2 cellular contexts compared by ENCODE assay signal in the genomic region with DNA sequence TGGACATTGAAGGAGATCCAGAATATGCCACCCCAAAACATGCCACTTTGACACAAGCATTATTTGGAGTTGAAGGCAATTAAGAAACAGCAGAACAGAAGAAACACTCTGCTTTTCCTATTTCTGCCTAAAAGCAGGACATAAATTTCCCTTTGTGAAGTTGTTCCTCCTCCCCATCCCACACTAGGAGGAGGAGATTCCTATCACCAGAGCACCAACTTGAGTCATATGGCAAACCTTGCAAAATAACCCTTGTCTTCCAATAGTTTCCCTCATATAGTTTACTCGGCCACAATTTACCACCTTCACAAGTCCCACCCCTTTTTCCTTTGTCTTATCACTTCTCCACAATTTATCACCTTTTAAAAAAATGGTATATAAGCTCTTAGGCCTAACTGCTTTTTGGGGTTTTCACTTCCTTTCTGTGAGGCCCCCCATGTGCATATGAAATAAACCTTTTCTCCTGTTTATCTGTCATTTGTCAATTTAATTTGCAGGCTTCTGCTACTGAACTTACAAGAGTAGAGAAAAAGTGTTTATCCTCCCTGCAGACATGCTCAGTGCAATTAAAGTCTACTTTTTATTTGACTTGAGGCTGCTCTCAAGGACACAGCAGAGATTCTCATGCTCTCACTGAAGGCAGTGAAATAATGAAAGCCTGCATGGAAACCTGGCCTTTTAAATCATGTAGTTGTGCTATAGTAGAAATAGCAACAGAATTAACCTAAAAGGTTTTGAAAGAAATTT.
TF ChIP-seq lines count a peak whose summit lies in the region.

No MANE protein-coding gene starts in this region.

TF ChIP-seq in HEK293, 187 proteins besides CTCF, POLR2A, EP300 and RAD21:
- TF ChIP-seq, protein P1, sequence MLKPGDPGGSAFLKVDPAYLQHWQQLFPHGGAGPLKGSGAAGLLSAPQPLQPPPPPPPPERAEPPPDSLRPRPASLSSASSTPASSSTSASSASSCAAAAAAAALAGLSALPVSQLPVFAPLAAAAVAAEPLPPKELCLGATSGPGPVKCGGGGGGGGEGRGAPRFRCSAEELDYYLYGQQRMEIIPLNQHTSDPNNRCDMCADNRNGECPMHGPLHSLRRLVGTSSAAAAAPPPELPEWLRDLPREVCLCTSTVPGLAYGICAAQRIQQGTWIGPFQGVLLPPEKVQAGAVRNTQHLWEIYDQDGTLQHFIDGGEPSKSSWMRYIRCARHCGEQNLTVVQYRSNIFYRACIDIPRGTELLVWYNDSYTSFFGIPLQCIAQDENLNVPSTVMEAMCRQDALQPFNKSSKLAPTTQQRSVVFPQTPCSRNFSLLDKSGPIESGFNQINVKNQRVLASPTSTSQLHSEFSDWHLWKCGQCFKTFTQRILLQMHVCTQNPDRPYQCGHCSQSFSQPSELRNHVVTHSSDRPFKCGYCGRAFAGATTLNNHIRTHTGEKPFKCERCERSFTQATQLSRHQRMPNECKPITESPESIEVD (tag by site-specific recombination; IDR thresholded peaks at IDR 0.05): peak; percentile 87
- no peak for TF ChIP-seq ZNF366 (tag by site-specific recombination; conservative IDR thresholded peaks at IDR 0.05)
- TF ChIP-seq ZNF239 (tag by site-specific recombination; IDR thresholded peaks at IDR 0.05): peak; percentile 48; the same call in 1 of the 2 replicates

TF ChIP-seq in K562, 482 proteins besides CTCF, POLR2A, EP300 and RAD21:
- TF ChIP-seq CEBPB (tag; IDR thresholded peaks at IDR 0.05) (peak; percentile 50), HCFC1 (IDR thresholded peaks at IDR 0.05; ENCODE audit: low read depth, low read length) (no peak), PHTF2 (CRISPR knock-in tag; IDR thresholded peaks at IDR 0.05) (no peak), ZNF444 (CRISPR knock-in tag; IDR thresholded peaks at IDR 0.05) (no peak), FOSL1 (tag; conservative IDR thresholded peaks at IDR 0.05) (peak; percentile 69), ZNF239 (CRISPR knock-in tag; IDR thresholded peaks at IDR 0.05) (peak; percentile 80), ARID1B (IDR thresholded peaks at IDR 0.05) (peak; percentile 41), JUND (IDR thresholded peaks at IDR 0.05; ENCODE audit: borderline replicate concordance, low read depth, low read length) (peak; percentile 41; the same call in 1 of the 2 replicates), JUND (tag; IDR thresholded peaks at IDR 0.05; ENCODE audit: borderline replicate concordance, low read depth, low read length) (peak; percentile 18; the same call in 1 of the 3 replicates), RCOR1 (IDR thresholded peaks at IDR 0.05; ENCODE audit: borderline replicate concordance in 1 of 2, low read depth in 2 of 2, low read length in 2 of 2) (peak in 1 of 2 experiments; percentile 53; a peak in 1 of 4 replicates), SMARCE1 (IDR thresholded peaks at IDR 0.05) (peak; percentile 22; the same call in 1 of the 2 replicates), SOX6 (IDR thresholded peaks at IDR 0.05) (peak; percentile 60; the same call in 1 of the 2 replicates), CTBP1 (IDR thresholded peaks at IDR 0.05; ENCODE audit: borderline replicate concordance) (peak; percentile 38; the same call in 1 of the 2 replicates), MEIS2 (IDR thresholded peaks at IDR 0.05; ENCODE audit: partially characterized antibody) (peak; percentile 50)
- TF ChIP-seq, protein P2, sequence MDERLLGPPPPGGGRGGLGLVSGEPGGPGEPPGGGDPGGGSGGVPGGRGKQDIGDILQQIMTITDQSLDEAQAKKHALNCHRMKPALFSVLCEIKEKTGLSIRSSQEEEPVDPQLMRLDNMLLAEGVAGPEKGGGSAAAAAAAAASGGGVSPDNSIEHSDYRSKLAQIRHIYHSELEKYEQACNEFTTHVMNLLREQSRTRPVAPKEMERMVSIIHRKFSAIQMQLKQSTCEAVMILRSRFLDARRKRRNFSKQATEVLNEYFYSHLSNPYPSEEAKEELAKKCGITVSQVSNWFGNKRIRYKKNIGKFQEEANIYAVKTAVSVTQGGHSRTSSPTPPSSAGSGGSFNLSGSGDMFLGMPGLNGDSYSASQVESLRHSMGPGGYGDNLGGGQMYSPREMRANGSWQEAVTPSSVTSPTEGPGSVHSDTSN (CRISPR knock-in tag; IDR thresholded peaks at IDR 0.05; ENCODE audit: low read depth): no peak
- TF ChIP-seq, protein P2 (tag; conservative IDR thresholded peaks at IDR 0.05; ENCODE audit: low read depth): peak; percentile 26; the same call in 1 of the 2 replicates
- TF ChIP-seq, protein P3, sequence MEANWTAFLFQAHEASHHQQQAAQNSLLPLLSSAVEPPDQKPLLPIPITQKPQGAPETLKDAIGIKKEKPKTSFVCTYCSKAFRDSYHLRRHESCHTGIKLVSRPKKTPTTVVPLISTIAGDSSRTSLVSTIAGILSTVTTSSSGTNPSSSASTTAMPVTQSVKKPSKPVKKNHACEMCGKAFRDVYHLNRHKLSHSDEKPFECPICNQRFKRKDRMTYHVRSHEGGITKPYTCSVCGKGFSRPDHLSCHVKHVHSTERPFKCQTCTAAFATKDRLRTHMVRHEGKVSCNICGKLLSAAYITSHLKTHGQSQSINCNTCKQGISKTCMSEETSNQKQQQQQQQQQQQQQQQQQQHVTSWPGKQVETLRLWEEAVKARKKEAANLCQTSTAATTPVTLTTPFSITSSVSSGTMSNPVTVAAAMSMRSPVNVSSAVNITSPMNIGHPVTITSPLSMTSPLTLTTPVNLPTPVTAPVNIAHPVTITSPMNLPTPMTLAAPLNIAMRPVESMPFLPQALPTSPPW (CRISPR knock-in tag; IDR thresholded peaks at IDR 0.05): peak; percentile 43
- TF ChIP-seq, protein P4, sequence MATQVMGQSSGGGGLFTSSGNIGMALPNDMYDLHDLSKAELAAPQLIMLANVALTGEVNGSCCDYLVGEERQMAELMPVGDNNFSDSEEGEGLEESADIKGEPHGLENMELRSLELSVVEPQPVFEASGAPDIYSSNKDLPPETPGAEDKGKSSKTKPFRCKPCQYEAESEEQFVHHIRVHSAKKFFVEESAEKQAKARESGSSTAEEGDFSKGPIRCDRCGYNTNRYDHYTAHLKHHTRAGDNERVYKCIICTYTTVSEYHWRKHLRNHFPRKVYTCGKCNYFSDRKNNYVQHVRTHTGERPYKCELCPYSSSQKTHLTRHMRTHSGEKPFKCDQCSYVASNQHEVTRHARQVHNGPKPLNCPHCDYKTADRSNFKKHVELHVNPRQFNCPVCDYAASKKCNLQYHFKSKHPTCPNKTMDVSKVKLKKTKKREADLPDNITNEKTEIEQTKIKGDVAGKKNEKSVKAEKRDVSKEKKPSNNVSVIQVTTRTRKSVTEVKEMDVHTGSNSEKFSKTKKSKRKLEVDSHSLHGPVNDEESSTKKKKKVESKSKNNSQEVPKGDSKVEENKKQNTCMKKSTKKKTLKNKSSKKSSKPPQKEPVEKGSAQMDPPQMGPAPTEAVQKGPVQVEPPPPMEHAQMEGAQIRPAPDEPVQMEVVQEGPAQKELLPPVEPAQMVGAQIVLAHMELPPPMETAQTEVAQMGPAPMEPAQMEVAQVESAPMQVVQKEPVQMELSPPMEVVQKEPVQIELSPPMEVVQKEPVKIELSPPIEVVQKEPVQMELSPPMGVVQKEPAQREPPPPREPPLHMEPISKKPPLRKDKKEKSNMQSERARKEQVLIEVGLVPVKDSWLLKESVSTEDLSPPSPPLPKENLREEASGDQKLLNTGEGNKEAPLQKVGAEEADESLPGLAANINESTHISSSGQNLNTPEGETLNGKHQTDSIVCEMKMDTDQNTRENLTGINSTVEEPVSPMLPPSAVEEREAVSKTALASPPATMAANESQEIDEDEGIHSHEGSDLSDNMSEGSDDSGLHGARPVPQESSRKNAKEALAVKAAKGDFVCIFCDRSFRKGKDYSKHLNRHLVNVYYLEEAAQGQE (CRISPR knock-in tag; IDR thresholded peaks at IDR 0.05; ENCODE audit: low read depth): 0 out of 2 replicates have a peak, but pooled peaks have one; percentile 28
- TF ChIP-seq, protein P5, sequence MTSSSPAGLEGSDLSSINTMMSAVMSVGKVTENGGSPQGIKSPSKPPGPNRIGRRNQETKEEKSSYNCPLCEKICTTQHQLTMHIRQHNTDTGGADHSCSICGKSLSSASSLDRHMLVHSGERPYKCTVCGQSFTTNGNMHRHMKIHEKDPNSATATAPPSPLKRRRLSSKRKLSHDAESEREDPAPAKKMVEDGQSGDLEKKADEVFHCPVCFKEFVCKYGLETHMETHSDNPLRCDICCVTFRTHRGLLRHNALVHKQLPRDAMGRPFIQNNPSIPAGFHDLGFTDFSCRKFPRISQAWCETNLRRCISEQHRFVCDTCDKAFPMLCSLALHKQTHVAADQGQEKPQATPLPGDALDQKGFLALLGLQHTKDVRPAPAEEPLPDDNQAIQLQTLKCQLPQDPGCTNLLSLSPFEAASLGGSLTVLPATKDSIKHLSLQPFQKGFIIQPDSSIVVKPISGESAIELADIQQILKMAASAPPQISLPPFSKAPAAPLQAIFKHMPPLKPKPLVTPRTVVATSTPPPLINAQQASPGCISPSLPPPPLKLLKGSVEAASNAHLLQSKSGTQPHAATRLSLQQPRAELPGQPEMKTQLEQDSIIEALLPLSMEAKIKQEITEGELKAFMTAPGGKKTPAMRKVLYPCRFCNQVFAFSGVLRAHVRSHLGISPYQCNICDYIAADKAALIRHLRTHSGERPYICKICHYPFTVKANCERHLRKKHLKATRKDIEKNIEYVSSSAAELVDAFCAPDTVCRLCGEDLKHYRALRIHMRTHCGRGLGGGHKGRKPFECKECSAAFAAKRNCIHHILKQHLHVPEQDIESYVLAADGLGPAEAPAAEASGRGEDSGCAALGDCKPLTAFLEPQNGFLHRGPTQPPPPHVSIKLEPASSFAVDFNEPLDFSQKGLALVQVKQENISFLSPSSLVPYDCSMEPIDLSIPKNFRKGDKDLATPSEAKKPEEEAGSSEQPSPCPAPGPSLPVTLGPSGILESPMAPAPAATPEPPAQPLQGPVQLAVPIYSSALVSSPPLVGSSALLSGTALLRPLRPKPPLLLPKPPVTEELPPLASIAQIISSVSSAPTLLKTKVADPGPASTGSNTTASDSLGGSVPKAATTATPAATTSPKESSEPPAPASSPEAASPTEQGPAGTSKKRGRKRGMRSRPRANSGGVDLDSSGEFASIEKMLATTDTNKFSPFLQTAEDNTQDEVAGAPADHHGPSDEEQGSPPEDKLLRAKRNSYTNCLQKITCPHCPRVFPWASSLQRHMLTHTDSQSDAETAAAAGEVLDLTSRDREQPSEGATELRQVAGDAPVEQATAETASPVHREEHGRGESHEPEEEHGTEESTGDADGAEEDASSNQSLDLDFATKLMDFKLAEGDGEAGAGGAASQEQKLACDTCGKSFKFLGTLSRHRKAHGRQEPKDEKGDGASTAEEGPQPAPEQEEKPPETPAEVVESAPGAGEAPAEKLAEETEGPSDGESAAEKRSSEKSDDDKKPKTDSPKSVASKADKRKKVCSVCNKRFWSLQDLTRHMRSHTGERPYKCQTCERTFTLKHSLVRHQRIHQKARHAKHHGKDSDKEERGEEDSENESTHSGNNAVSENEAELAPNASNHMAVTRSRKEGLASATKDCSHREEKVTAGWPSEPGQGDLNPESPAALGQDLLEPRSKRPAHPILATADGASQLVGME (CRISPR knock-in tag; IDR thresholded peaks at IDR 0.05): no peak
- TF ChIP-seq, protein P6, sequence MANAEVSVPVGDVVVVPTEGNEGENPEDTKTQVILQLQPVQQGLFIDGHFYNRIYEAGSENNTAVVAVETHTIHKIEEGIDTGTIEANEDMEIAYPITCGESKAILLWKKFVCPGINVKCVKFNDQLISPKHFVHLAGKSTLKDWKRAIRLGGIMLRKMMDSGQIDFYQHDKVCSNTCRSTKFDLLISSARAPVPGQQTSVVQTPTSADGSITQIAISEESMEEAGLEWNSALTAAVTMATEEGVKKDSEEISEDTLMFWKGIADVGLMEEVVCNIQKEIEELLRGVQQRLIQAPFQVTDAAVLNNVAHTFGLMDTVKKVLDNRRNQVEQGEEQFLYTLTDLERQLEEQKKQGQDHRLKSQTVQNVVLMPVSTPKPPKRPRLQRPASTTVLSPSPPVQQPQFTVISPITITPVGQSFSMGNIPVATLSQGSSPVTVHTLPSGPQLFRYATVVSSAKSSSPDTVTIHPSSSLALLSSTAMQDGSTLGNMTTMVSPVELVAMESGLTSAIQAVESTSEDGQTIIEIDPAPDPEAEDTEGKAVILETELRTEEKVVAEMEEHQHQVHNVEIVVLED (CRISPR knock-in tag; IDR thresholded peaks at IDR 0.05): 0 out of 2 replicates have a peak, but pooled peaks have one; percentile 14
